In the genomic region with DNA sequence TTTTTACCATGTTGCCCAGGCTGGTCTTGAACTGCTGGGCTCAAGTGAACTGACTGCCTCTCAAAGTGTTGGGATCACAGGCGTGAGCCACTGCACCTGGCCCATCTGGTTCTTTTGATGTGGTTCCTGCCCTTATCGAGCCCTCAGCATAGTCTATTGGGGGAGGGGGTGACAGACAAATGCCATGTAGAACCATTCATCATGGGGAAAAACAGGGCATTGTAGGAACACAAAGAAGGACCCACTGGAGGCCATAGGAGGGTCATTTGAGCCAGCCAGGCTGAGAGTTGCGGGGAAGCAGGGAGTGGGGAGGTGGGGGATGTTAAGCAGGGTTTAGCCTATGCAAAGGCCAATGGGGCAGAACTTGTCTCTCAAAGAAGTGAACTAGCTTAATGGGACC, we compare ENCODE assay signal across 1 cellular context.
TF ChIP-seq lines count a peak whose summit lies in the region.

No MANE protein-coding gene starts in this region.

TF ChIP-seq in WTC11, 78 proteins besides CTCF, POLR2A, EP300 and RAD21 (continued from another document):
- TF ChIP-seq, protein P1, sequence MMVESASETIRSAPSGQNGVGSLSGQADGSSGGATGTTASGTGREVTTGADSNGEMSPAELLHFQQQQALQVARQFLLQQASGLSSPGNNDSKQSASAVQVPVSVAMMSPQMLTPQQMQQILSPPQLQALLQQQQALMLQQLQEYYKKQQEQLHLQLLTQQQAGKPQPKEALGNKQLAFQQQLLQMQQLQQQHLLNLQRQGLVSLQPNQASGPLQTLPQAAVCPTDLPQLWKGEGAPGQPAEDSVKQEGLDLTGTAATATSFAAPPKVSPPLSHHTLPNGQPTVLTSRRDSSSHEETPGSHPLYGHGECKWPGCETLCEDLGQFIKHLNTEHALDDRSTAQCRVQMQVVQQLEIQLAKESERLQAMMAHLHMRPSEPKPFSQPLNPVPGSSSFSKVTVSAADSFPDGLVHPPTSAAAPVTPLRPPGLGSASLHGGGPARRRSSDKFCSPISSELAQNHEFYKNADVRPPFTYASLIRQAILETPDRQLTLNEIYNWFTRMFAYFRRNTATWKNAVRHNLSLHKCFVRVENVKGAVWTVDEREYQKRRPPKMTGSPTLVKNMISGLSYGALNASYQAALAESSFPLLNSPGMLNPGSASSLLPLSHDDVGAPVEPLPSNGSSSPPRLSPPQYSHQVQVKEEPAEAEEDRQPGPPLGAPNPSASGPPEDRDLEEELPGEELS (CRISPR knock-in tag; IDR thresholded peaks at IDR 0.05) = no peak
